11 cellular contexts compared by ENCODE assay signal in the genomic region with DNA sequence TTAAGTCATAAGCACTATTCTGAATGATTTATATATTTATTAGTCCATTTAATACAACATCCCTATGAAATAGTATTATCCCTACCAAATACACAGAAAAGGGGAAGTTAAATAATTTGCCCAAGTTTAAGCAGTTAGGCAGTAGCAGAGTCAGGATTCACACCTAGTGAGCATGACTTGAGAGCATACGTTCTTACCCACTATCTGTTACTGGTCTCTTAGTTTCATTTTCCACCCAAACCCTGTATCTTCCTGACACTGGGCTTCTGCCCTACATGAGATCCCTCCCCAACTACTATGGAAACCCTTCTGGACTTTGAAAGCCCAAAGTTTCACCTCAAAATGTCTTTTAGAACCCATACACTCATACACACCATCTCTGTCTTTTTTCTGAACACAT. TPM values are rescaled to one million over a fixed set of nuclear protein-coding genes. Genes with fewer than 3 reads are reported as not detected.
DNase-seq lines count a peak whose midpoint lies in the region; ATAC-seq and TF ChIP-seq lines count a peak whose summit lies in the region.
"Had no signal": no experiment of that assay in that cellular context is flagged by ENCODE, and none has a peak within 500 bp of the region (broad histone marks: within the 10 kb centered on the region; RNA-seq: fewer than 3 reads in every experiment).

No MANE protein-coding gene starts in this region.

- DNase-seq in GM19240 (ENCODE audit: insufficient read length, low spot score) (peak; percentile 29), SKM-1 treated with dmso at 0.1 percent for 144 hours (lab: John Stamatoyannopoulos, UW; ENCODE audit: unreplicated experiment) (peak; percentile 32), ascending aorta (ENCODE audit: low spot score in 2 of 2) (no peak), NCI-H82 treated with DMSO at 0.1 percent for 48 hours (lab: John Stamatoyannopoulos, UW; ENCODE audit: unreplicated experiment) (no peak), NCI-H2081 (lab: John Stamatoyannopoulos, UW) (no peak), smooth muscle cell (lab: John Stamatoyannopoulos, UW; ENCODE audit: unreplicated experiment) (no peak)
- DNase-seq: BE2C, kidney had no signal

- no peak overlapping the region for H3K9ac ChIP-seq in BLaER1
- H3K9ac ChIP-seq in smooth muscle cell (ENCODE audit: low read depth), result no peak overlapping the region

- WGBS in smooth muscle cell (ENCODE audit: low lambda C conversion rate), result 95% methylated on average over 1 of the region's 1 CpG

- no peak overlapping the region for H2AFZ ChIP-seq in smooth muscle cell (ENCODE audit: low read depth)

- no peaks in the 10 kb centered on the region for H3K27me3 ChIP-seq in BLaER1
- H3K27me3 ChIP-seq in ascending aorta, result no peaks in the 10 kb centered on the region
- H3K27me3 ChIP-seq in smooth muscle cell (ENCODE audit: low read depth), result no peaks in the 10 kb centered on the region
- H3K27me3 ChIP-seq: BE2C had no signal

- no peaks in the 10 kb centered on the region for H3K36me3 ChIP-seq in BLaER1
- H3K36me3 ChIP-seq in ascending aorta, result no peaks in the 10 kb centered on the region
- no peaks in the 10 kb centered on the region for H3K36me3 ChIP-seq in smooth muscle cell (ENCODE audit: low read depth)
- H3K36me3 ChIP-seq: BE2C had no signal

- ATAC-seq in HG03060 (IDR thresholded peaks at IDR 0.05; ENCODE audit: low read depth, unreplicated experiment), result peak; percentile 40

- H3K79me2 ChIP-seq in smooth muscle cell (ENCODE audit: low read depth), result no peaks in the 10 kb centered on the region

- H3K9me3 ChIP-seq in BLaER1 (no peaks in the 10 kb centered on the region), ascending aorta (no peaks in the 10 kb centered on the region), smooth muscle cell (replicated peaks; ENCODE audit: low read depth) (no peaks in the 10 kb centered on the region)
- H3K9me3 ChIP-seq: BE2C had no signal

- intact Hi-C loops in ascending aorta (cut with DNase I), result loop anchor here (10.0 kb wide), 1 partner anchor 499 kb away; no protein-coding TSS in a partner anchor

- no peak for TF ChIP-seq CTCF in ascending aorta (IDR thresholded peaks at IDR 0.05)
- no peak for TF ChIP-seq CTCF in smooth muscle cell (IDR thresholded peaks at IDR 0.05; ENCODE audit: borderline replicate concordance, insufficient read depth, poor library complexity, severe bottlenecking)

- no peak overlapping the region for H3K4me3 ChIP-seq in BLaER1
- no peak overlapping the region for H3K4me3 ChIP-seq in ascending aorta
- no peak overlapping the region for H3K4me3 ChIP-seq in smooth muscle cell
- H3K4me3 ChIP-seq: skin epidermis had no signal

- H3K4me2 ChIP-seq in BLaER1 (peak overlapping the region; percentile 53), smooth muscle cell (no peak overlapping the region)

- H4K20me1 ChIP-seq in BLaER1, result no peaks in the 10 kb centered on the region
- H4K20me1 ChIP-seq in smooth muscle cell (ENCODE audit: low read depth), result no peaks in the 10 kb centered on the region

- peak overlapping the region; percentile 42; the same call in 1 of the 2 replicates for H3K27ac ChIP-seq in BLaER1
- H3K27ac ChIP-seq in ascending aorta, result no peak overlapping the region
- H3K27ac ChIP-seq in smooth muscle cell (ENCODE audit: low read depth), result no peak overlapping the region

- H3F3A ChIP-seq in smooth muscle cell (ENCODE audit: low read depth), result peaks cover 6% of the 10 kb centered on the region

- peaks cover 51% of the 10 kb centered on the region for H3K4me1 ChIP-seq in BLaER1
- H3K4me1 ChIP-seq in ascending aorta, result no peaks in the 10 kb centered on the region
- H3K4me1 ChIP-seq in smooth muscle cell (ENCODE audit: low read depth), result peaks cover 4% of the 10 kb centered on the region
- H3K4me1 ChIP-seq: BE2C had no signal

RNA-seq across cellular contexts. Expression of gene ATOSA, which starts 4.4 kb away (rescaled TPM):
- 29.9 TPM for total RNA-seq in ascending aorta
- total RNA-seq in smooth muscle cell, result 45.0 and 45.1 TPM in 2 replicates
- polyA plus RNA-seq in smooth muscle cell, result 10.3 and 12.3 TPM in 2 replicates

Comparison
In these comparisons a context has a peak if more than half of its experiments do, and no peak if none do; other contexts are left out.
1. DNase-seq: peak in GM19240 (single experiment) and SKM-1 treated with dmso at 0.1 percent for 144 hours (single experiment); none in ascending aorta (0 of 2), NCI-H82 treated with DMSO at 0.1 percent for 48 hours (single experiment), NCI-H2081 (0 of 2) and smooth muscle cell (single experiment).